In the genomic region with DNA sequence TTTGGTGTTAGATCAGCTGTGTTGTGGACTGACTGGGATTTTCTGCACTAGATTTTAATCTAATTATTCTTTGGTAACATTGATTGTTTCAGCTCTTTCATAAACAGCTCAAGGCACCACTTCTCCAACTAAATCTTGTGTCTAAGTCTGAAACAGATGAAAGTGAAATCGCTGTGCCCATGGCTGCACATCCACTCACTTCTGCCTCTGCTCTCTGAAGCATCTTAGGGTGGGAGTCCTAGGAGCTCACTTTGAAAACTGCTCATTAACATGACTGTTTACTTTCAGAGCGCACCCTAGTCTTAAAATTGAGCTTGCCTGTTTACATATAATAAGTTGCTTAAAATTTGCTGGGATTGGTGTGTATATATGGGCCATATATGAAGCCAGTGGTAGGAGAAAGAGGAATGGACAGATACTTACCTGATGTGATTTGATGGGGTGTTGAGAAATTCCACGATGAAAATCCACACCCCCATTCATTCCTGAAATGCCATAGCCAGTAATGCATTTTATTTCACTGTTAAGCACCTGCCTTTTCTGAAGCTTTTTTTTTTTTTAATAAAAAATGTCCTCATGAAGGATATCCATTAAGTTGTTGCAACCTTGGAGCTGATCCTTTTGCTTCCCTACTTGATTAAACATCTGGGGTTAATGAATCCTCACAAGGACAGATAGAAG, we compare ENCODE assay signal across 18 cellular contexts. TPM values are rescaled to one million over a fixed set of nuclear protein-coding genes. Genes with fewer than 3 reads are reported as not detected.
A peak's percentile ranks its signal among the peaks of the same experiment; 100 is the strongest.
DNase-seq lines count a peak whose midpoint lies in the region; ATAC-seq and TF ChIP-seq lines count a peak whose summit lies in the region.
"Had no signal": no experiment of that assay in that cellular context is flagged by ENCODE, and none has a peak within 500 bp of the region (broad histone marks: within the 10 kb centered on the region; RNA-seq: fewer than 3 reads in every experiment).

No MANE protein-coding gene starts in this region.

- CTCF ChIA-PET in activated B cell treated with CpG ODN at 0.5 μM for 24 hours (lab: Charles Lee) = no interaction called here

- H3K36me3 ChIP-seq in skeletal muscle satellite cell (ENCODE audit: insufficient read depth, low read length) = peaks cover 13% of the 10 kb centered on the region
- H3K36me3 ChIP-seq: prostate gland, spleen had no signal

- POLR2A ChIA-PET in activated B cell treated with CpG ODN at 0.5 μM for 24 hours (lab: Charles Lee) = no interaction called here

- H3K4me3 Mint-ChIP-seq in activated B cell treated with CpG ODN at 0.5 μM for 24 hours = no peak overlapping the region
- H3K4me3 Mint-ChIP-seq: activated naive CD4-positive, alpha-beta T cell treated with anti-CD3 and anti-CD28 coated beads for 36 hours had no signal

- H3K27me3 Mint-ChIP-seq in activated B cell treated with CpG ODN at 0.5 μM for 24 hours = no peaks in the 10 kb centered on the region

- H3K9ac ChIP-seq in skeletal muscle satellite cell (ENCODE audit: low read depth, low read length) = peak overlapping the region; percentile 3

- H3K9me3 ChIP-seq in skeletal muscle satellite cell (replicated peaks; ENCODE audit: low read length) = no peaks in the 10 kb centered on the region
- H3K9me3 ChIP-seq: prostate gland, spleen, thoracic aorta had no signal

- H3K27ac Mint-ChIP-seq in activated B cell treated with CpG ODN at 0.5 μM for 24 hours = no peak overlapping the region
- H3K27ac Mint-ChIP-seq: activated naive CD4-positive, alpha-beta T cell treated with anti-CD3 and anti-CD28 coated beads for 36 hours had no signal

- ATAC-seq in GM18870 (IDR thresholded peaks at IDR 0.05; ENCODE audit: unreplicated experiment) (peak; percentile 43), HG02610 (IDR thresholded peaks at IDR 0.05; ENCODE audit: unreplicated experiment) (peak; percentile 48), activated B cell treated with CpG ODN at 0.5 μM for 24 hours (ENCODE audit: low read depth) (peak; percentile 52), HG03442 (IDR thresholded peaks at IDR 0.05; ENCODE audit: unreplicated experiment) (no peak)

- no peaks in the 10 kb centered on the region for H3K27me3 ChIP-seq in skeletal muscle satellite cell (ENCODE audit: control insufficient read depth, insufficient read depth, low read length)
- H3K27me3 ChIP-seq: spleen had no signal

- H3K36me3 Mint-ChIP-seq in activated B cell treated with CpG ODN at 0.5 μM for 24 hours (ENCODE audit: low read depth) = no peaks in the 10 kb centered on the region

- no peak overlapping the region for H3K4me2 ChIP-seq in skeletal muscle satellite cell (ENCODE audit: low read length)

- peaks cover 62% of the 10 kb centered on the region for H3K4me1 ChIP-seq in skeletal muscle satellite cell (ENCODE audit: control insufficient read depth, insufficient read depth, low read length)
- H3K4me1 ChIP-seq: prostate gland had no signal

- H3K9me3 Mint-ChIP-seq in activated B cell treated with CpG ODN at 0.5 μM for 24 hours = no peaks in the 10 kb centered on the region
- H3K9me3 Mint-ChIP-seq: activated naive CD4-positive, alpha-beta T cell treated with anti-CD3 and anti-CD28 coated beads for 36 hours had no signal

- H3K4me3 ChIP-seq in skeletal muscle satellite cell (ENCODE audit: low read length) = no peak overlapping the region
- H3K4me3 ChIP-seq: prostate gland, spleen, thoracic aorta had no signal

- DNase-seq in activated B cell treated with CpG ODN at 0.5 μM for 24 hours = no peak
- no peak for DNase-seq in stimulated activated CD4-positive, alpha-beta T cell treated with anti-CD3 and anti-CD28 coated beads, Interleukin-15, amount 100 ng/mL, for 24 hours
- no peak for DNase-seq in germinal center (ENCODE audit: low spot score)
- DNase-seq in stimulated activated naive CD4-positive, alpha-beta T cell (lab: John Stamatoyannopoulos, UW) = no peak
- DNase-seq: activated CD4-positive, alpha-beta T cell treated with anti-CD3 and anti-CD28 coated beads, Interleukin-2, amount 50 U/mL, for 48 hours; activated naive CD4-positive, alpha-beta T cell treated with anti-CD3 and anti-CD28 coated beads for 36 hours; AML-193; EL; hippocampal formation; NCI-H226; NK-92 treated with Interleukin-12 subunit alpha and Interleukin-12 subunit beta, amount 100 ng/mL, for 24 hours; spleen had no signal

- peaks cover 35% of the 10 kb centered on the region for H3K4me1 Mint-ChIP-seq in activated B cell treated with CpG ODN at 0.5 μM for 24 hours

- TF ChIP-seq CTCF in activated B cell treated with CpG ODN at 0.5 μM for 24 hours (IDR thresholded peaks at IDR 0.05) = no peak

- intact Hi-C loops in activated B cell treated with CpG ODN at 0.5 μM for 24 hours (cut with micrococcal nuclease) = no loop called here

RNA-seq across cellular contexts. Expression of gene PPFIBP1, which starts 52.8 kb away (rescaled TPM):
- 7.2 and 8.1 TPM in 2 replicates for total RNA-seq in activated B cell treated with CpG ODN at 0.5 μM for 24 hours
- total RNA-seq in skeletal muscle satellite cell (2012; rRNA removed) = 122 and 189 TPM in 2 replicates
